ENCODE assay signal across 17 cellular contexts in genomic region chrX:151801980-151802379, GRCh38.
A peak's percentile ranks its signal among the peaks of the same experiment; 100 is the strongest.
DNase-seq lines count a peak whose midpoint lies in the region; ATAC-seq, FAIRE-seq and TF ChIP-seq lines count a peak whose summit lies in the region.
"Had no signal": no experiment of that assay in that cellular context is flagged by ENCODE, and none has a peak within 500 bp of the region (broad histone marks: within the 10 kb centered on the region; RNA-seq: fewer than 3 reads in every experiment).

No MANE protein-coding gene starts in this region.

- in situ Hi-C loops in mammary epithelial cell (cut with MboI; ENCODE audit: low sequenced_read_pairs in 2 of 2): no loop called here

- H3K79me1 ChIP-seq in neuronal stem cell (ENCODE audit: low read depth, low read length): no peaks in the 10 kb centered on the region

- dilution Hi-C loops in mammary epithelial cell (cut with HindIII; ENCODE audit: low sequenced_read_pairs): no loop called here

- DNase-seq in MCF 10A (ENCODE audit: unreplicated experiment) (peak; percentile 40), mammary epithelial cell (no peak), LoVo (ENCODE audit: low spot score) (peak; percentile 3), endodermal cell (no peak), urothelium cell line (ENCODE audit: low spot score) (peak; percentile 21), neuronal stem cell (ENCODE audit: low spot score) (no peak)
- DNase-seq: activated CD4-positive, CD25-positive, alpha-beta regulatory T cell treated with anti-CD3 and anti-CD28 coated beads, Interleukin-2, amount 50 U/mL, for 72 hours; activated T-cell treated with anti-CD3 and anti-CD28 coated beads, Interleukin-2, amount 50 U/mL, for 48 hours; amniotic stem cell; head of caudate nucleus; left ventricle myocardium superior; NCI-H510A treated with DMSO at 0.1 percent for 48 hours; stimulated activated CD8-positive, alpha-beta memory T cell treated with anti-CD3 and anti-CD28 coated beads, Interleukin-4, amount 100 ng/mL, for 48 hours had no signal

- no peak overlapping the region for H2BK12ac ChIP-seq in neuronal stem cell (ENCODE audit: low read length)

- no peak overlapping the region for H3K18ac ChIP-seq in neuronal stem cell (ENCODE audit: low read length)

- H3K79me2 ChIP-seq in mammary epithelial cell (ENCODE audit: insufficient read depth, low read length): no peaks in the 10 kb centered on the region

- peaks cover 6% of the 10 kb centered on the region for H3K4me1 ChIP-seq in mammary epithelial cell (ENCODE audit: insufficient read depth, low read length)
- no peaks in the 10 kb centered on the region for H3K4me1 ChIP-seq in endodermal cell (ENCODE audit: control insufficient read depth, insufficient read depth, low read length)
- no peaks in the 10 kb centered on the region for H3K4me1 ChIP-seq in neuronal stem cell (ENCODE audit: control insufficient read depth in 2 of 2, insufficient read depth in 1 of 2, low read depth in 1 of 2, low read length in 2 of 2)

- TF ChIP-seq CTCF in MCF 10A (IDR thresholded peaks at IDR 0.05; ENCODE audit: unreplicated experiment) (no peak), mammary epithelial cell (conservative IDR thresholded peaks at IDR 0.05 in 1 of 2, IDR thresholded peaks at IDR 0.05 in 1 of 2; ENCODE audit: extremely low read depth in 1 of 2, insufficient read depth in 1 of 2, low read depth in 1 of 2, low read length in 2 of 2) (no peak), endodermal cell (conservative IDR thresholded peaks at IDR 0.05) (peak; percentile 40)

- no peak overlapping the region for H2BK120ac ChIP-seq in neuronal stem cell (ENCODE audit: low read depth, low read length)

- no peaks in the 10 kb centered on the region for H3K27me3 ChIP-seq in mammary epithelial cell (ENCODE audit: insufficient read depth, low read length)
- no peaks in the 10 kb centered on the region for H3K27me3 ChIP-seq in endodermal cell (ENCODE audit: control insufficient read depth, insufficient read depth, low read length, poor library complexity, severe bottlenecking)
- H3K27me3 ChIP-seq in neuronal stem cell (ENCODE audit: control insufficient read depth in 3 of 3, insufficient read depth in 3 of 3, low read depth in 1 of 3, low read length in 3 of 3): no peaks in the 10 kb centered on the region

- intact Hi-C loops in MCF 10A (cut with micrococcal nuclease): no loop called here
- intact Hi-C loops in mammary epithelial cell (cut with micrococcal nuclease): no loop called here

- no peak overlapping the region for H3K4ac ChIP-seq in neuronal stem cell (ENCODE audit: low read length)

- H4K20me1 ChIP-seq in mammary epithelial cell (ENCODE audit: insufficient read depth, low read length): no peaks in the 10 kb centered on the region

- H2AFZ ChIP-seq in mammary epithelial cell (ENCODE audit: low read depth, low read length) (no peak overlapping the region), neuronal stem cell (ENCODE audit: low read length) (no peak overlapping the region)

- H3K9me3 ChIP-seq in mammary epithelial cell (replicated peaks; ENCODE audit: insufficient read depth, low read length) (peaks cover 5% of the 10 kb centered on the region), endodermal cell (ENCODE audit: control insufficient read depth, low read length) (no peaks in the 10 kb centered on the region), neuronal stem cell (replicated peaks in 1 of 2; ENCODE audit: control insufficient read depth in 2 of 2, insufficient read depth in 1 of 2, low read depth in 1 of 2, low read length in 2 of 2) (peaks cover 2% of the 10 kb centered on the region in 2 donors)

- H2BK15ac ChIP-seq in neuronal stem cell (ENCODE audit: low read length): no peak overlapping the region

- no peak overlapping the region for H3K23ac ChIP-seq in neuronal stem cell (ENCODE audit: low read depth, low read length, poor library complexity)

- H3K4me2 ChIP-seq in mammary epithelial cell (ENCODE audit: insufficient read depth, low read depth, low read length) (no peak overlapping the region), neuronal stem cell (ENCODE audit: insufficient read depth, low read length, poor library complexity, severe bottlenecking) (no peak overlapping the region)

- no peaks in the 10 kb centered on the region for H3K36me3 ChIP-seq in mammary epithelial cell (ENCODE audit: insufficient read depth, low read length)
- H3K36me3 ChIP-seq in endodermal cell (ENCODE audit: control insufficient read depth, insufficient read depth, low read length): no peaks in the 10 kb centered on the region
- no peaks in the 10 kb centered on the region for H3K36me3 ChIP-seq in neuronal stem cell (replicated peaks in 1 of 2; ENCODE audit: control insufficient read depth in 2 of 2, insufficient read depth in 2 of 2, low read length in 2 of 2)

- no peaks in the 10 kb centered on the region for H3K27me3 Mint-ChIP-seq in MCF 10A (ENCODE audit: insufficient read depth, unreplicated experiment)
- H3K27me3 Mint-ChIP-seq in endodermal cell (ENCODE audit: insufficient read depth): peaks cover 2% of the 10 kb centered on the region

- no peak overlapping the region for H2AK5ac ChIP-seq in neuronal stem cell (ENCODE audit: low read depth, low read length)

- no peak overlapping the region for H4K91ac ChIP-seq in neuronal stem cell (ENCODE audit: low read depth, low read length, poor library complexity)

- no peak overlapping the region for H3K4me3 Mint-ChIP-seq in MCF 10A (ENCODE audit: unreplicated experiment)
- no peak overlapping the region for H3K4me3 Mint-ChIP-seq in endodermal cell
- H3K4me3 Mint-ChIP-seq: CD14-positive monocyte had no signal

- H3K4me1 Mint-ChIP-seq in MCF 10A (ENCODE audit: insufficient read depth, unreplicated experiment) (peaks cover 5% of the 10 kb centered on the region), endodermal cell (no peaks in the 10 kb centered on the region)
- H3K4me1 Mint-ChIP-seq: CD14-positive monocyte had no signal

- no peak for ATAC-seq in GM21528 (IDR thresholded peaks at IDR 0.05; ENCODE audit: low FRiP score, unreplicated experiment)
- ATAC-seq in HG02885 (IDR thresholded peaks at IDR 0.05; ENCODE audit: poor library complexity, unreplicated experiment): no peak
- ATAC-seq: left ventricle myocardium superior had no signal

- no peak overlapping the region for H2BK5ac ChIP-seq in neuronal stem cell (ENCODE audit: low read length)

- H3K36me3 Mint-ChIP-seq in MCF 10A (ENCODE audit: insufficient read depth, unreplicated experiment) (no peaks in the 10 kb centered on the region), endodermal cell (ENCODE audit: low read depth) (no peaks in the 10 kb centered on the region)
- H3K36me3 Mint-ChIP-seq: CD14-positive monocyte had no signal

- CTCF ChIA-PET in MCF 10A (lab: Yijun Ruan, JAX): no interaction called here
- CTCF ChIA-PET in mammary epithelial cell (lab: Charles Lee; ENCODE audit: low non-redundant PET): no interaction called here

- H4K8ac ChIP-seq in neuronal stem cell (ENCODE audit: low read depth, low read length): no peak overlapping the region

- no peak overlapping the region for H3K27ac ChIP-seq in mammary epithelial cell (ENCODE audit: insufficient read depth, low read depth, low read length)
- H3K27ac ChIP-seq in endodermal cell (ENCODE audit: low read depth, low read length): no peak overlapping the region
- no peak overlapping the region for H3K27ac ChIP-seq in neuronal stem cell (replicated peaks; ENCODE audit: low read length)
- H3K27ac ChIP-seq: HL-60 had no signal

- FAIRE-seq in urothelium cell line (lab: Jason Lieb, UNC): no peak

- 31% methylated on average over 5 of the region's 7 CpGs for WGBS in mammary epithelial cell (ENCODE audit: low coverage, missing lambda C conversion rate)
- 89% methylated on average over 7 of the region's 7 CpGs; no CpG with 5 or more reads in 1 of the 2 experiments for WGBS in endodermal cell (ENCODE audit: insufficient coverage in 1 of 2, insufficient read length in 1 of 2), 2 experiments
- no CpG with 5 or more reads among the region's 7 CpGs for WGBS in neuronal stem cell (ENCODE audit: extremely low coverage in 2 of 2, insufficient read length in 2 of 2, insufficient replicate concordance in 1 of 2), 2 donors

- H3K9me3 Mint-ChIP-seq in MCF 10A (ENCODE audit: unreplicated experiment) (peaks cover 8% of the 10 kb centered on the region), endodermal cell (peaks cover 63% of the 10 kb centered on the region)

- POLR2A ChIA-PET in MCF 10A (lab: Yijun Ruan, JAX): no interaction called here

- H3K4me3 ChIP-seq in mammary epithelial cell (replicated peaks in 1 of 3; ENCODE audit: insufficient read depth in 1 of 3, low read depth in 2 of 3, low read length in 3 of 3) (no peak overlapping the region), endodermal cell (ENCODE audit: low read length) (no peak overlapping the region), neuronal stem cell (ENCODE audit: low read length in 2 of 2) (no peak overlapping the region)

- no peak overlapping the region for H3K14ac ChIP-seq in neuronal stem cell (ENCODE audit: low read length)

- H3K9ac ChIP-seq in mammary epithelial cell (ENCODE audit: insufficient read depth, low read length) (no peak overlapping the region), endodermal cell (ENCODE audit: extremely low read depth, low read length, poor library complexity, severe bottlenecking) (no peak overlapping the region), neuronal stem cell (ENCODE audit: low read depth, low read length, poor library complexity) (no peak overlapping the region)

- BruUV-seq in MCF 10A (replicated peaks; lab: Mats Ljungman, UMichigan) (no TSS peak), mammary epithelial cell (replicated peaks; lab: Mats Ljungman, UMichigan) (no TSS peak)

- H3K27ac Mint-ChIP-seq in MCF 10A (ENCODE audit: low read depth, unreplicated experiment): no peak overlapping the region
- no peak overlapping the region for H3K27ac Mint-ChIP-seq in endodermal cell
- H3K27ac Mint-ChIP-seq: CD14-positive monocyte had no signal

Comparison
In these comparisons a context has a peak if more than half of its experiments do, and no peak if none do; other contexts are left out.
1. DNase-seq: peak in MCF 10A (single experiment), LoVo (single experiment) and urothelium cell line (single experiment); none in mammary epithelial cell (single experiment), endodermal cell (single experiment) and neuronal stem cell (single experiment).